ENCODE assay signal across 15 cellular contexts in the genomic region with DNA sequence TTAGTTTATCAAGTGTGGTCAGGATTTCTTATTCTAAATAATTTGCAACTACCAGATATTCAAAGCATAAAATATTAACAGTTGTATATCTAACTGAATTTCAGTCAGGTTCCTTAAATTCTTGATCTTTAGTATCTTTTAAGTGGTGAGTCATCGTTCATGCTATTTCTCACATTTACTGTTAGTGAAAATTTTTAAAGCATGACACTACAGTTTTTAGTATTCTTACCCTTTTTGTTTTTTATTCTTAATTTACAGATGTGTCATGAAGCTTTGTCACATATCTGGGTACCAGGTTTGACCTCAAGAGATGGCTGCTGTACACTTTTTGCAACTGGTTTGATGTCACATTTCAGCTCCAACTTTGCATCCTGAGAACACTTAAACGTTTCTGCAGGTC. TPM values are rescaled to one million over a fixed set of nuclear protein-coding genes. Genes with fewer than 3 reads are reported as not detected.
DNase-seq lines count a peak whose midpoint lies in the region; ATAC-seq and TF ChIP-seq lines count a peak whose summit lies in the region.
"Had no signal": no experiment of that assay in that cellular context is flagged by ENCODE, and none has a peak within 500 bp of the region (broad histone marks: within the 10 kb centered on the region; RNA-seq: fewer than 3 reads in every experiment).

No MANE protein-coding gene starts in this region.

- peak overlapping the region; percentile 57 for H3K27ac Mint-ChIP-seq in activated CD4-positive, alpha-beta T cell treated with anti-CD3 and anti-CD28 coated beads for 36 hours
- peak overlapping the region; percentile 18 for H3K27ac Mint-ChIP-seq in T-helper 1 cell treated with Interleukin-12 subunit alpha and Interleukin-12 subunit beta and Interleukin-4 antibody, amounts not matched to agents 30 μg/mL and 1 μg/mL, for 36 hours
- H3K27ac Mint-ChIP-seq in endodermal cell, result peak overlapping the region; percentile 37

- no peak for DNase-seq in activated CD4-positive, alpha-beta T cell treated with anti-CD3 and anti-CD28 coated beads for 36 hours
- no peak for DNase-seq in activated CD4-positive, alpha-beta T cell treated with anti-CD3 and anti-CD28 coated beads, Interleukin-2, amount 50 U/mL, for 1 hour
- DNase-seq in AG10803 (ENCODE audit: low read depth), result peak; percentile 20
- DNase-seq in endodermal cell, result no peak
- DNase-seq in stimulated activated naive CD4-positive, alpha-beta T cell (lab: John Stamatoyannopoulos, UW), result no peak
- DNase-seq in NOMO-1 treated with dmso at 0.1 percent for 144 hours (lab: John Stamatoyannopoulos, UW; ENCODE audit: unreplicated experiment), result no peak
- no peak for DNase-seq in AG20443 (ENCODE audit: low spot score)
- DNase-seq: colonic mucosa; KG1; NCI-H1417 treated with DMSO at 0.1 percent for 48 hours; NCI-H446 treated with DMSO at 0.1 percent for 48 hours; stimulated activated CD4-positive, alpha-beta T cell treated with anti-CD3 and anti-CD28 coated beads, Interleukin-15, amount 100 ng/mL, for 24 hours; testis had no signal

- TF ChIP-seq CTCF in AG10803 (conservative IDR thresholded peaks at IDR 0.05; ENCODE audit: low read length), result no peak
- TF ChIP-seq CTCF in endodermal cell (conservative IDR thresholded peaks at IDR 0.05), result no peak

- no peaks in the 10 kb centered on the region for H3K9me3 ChIP-seq in endodermal cell (ENCODE audit: control insufficient read depth, low read length)
- H3K9me3 ChIP-seq: colonic mucosa, SJSA1, testis had no signal

- intact Hi-C loops in activated CD4-positive, alpha-beta T cell treated with anti-CD3 and anti-CD28 coated beads for 36 hours (cut with DNase I, micrococcal nuclease), result loop anchor here in 1 of 2 experiments (1.0 to 2.0 kb wide), 3 partner anchors 12 to 189 kb away; a partner anchor contains a TSS

- H3K4me3 ChIP-seq in AG10803 (ENCODE audit: low read length), result no peak overlapping the region
- no peak overlapping the region for H3K4me3 ChIP-seq in endodermal cell (ENCODE audit: low read length)
- H3K4me3 ChIP-seq: colonic mucosa, SJSA1, testis had no signal

- H3K9me3 Mint-ChIP-seq in activated CD4-positive, alpha-beta T cell treated with anti-CD3 and anti-CD28 coated beads for 36 hours (ENCODE audit: low read depth), result no peaks in the 10 kb centered on the region
- no peaks in the 10 kb centered on the region for H3K9me3 Mint-ChIP-seq in T-helper 1 cell treated with Interleukin-12 subunit alpha and Interleukin-12 subunit beta and Interleukin-4 antibody, amounts not matched to agents 30 μg/mL and 1 μg/mL, for 36 hours
- no peaks in the 10 kb centered on the region for H3K9me3 Mint-ChIP-seq in endodermal cell

- H3K27ac ChIP-seq in endodermal cell (ENCODE audit: low read depth, low read length), result no peak overlapping the region
- H3K27ac ChIP-seq: colonic mucosa, SJSA1, testis had no signal

- peaks cover 96% of the 10 kb centered on the region for H3K36me3 ChIP-seq in endodermal cell (ENCODE audit: control insufficient read depth, insufficient read depth, low read length)

- CTCF ChIA-PET in activated CD4-positive, alpha-beta T cell treated with anti-CD3 and anti-CD28 coated beads for 36 hours (lab: Charles Lee), result interaction anchor here (0.9 to 1.9 kb wide), 3 partner anchors 10 to 22 kb away, joined by 3 to 9 read pairs (median 5); a partner anchor contains a TSS

- ATAC-seq in activated CD4-positive, alpha-beta T cell treated with anti-CD3 and anti-CD28 coated beads for 36 hours, result peak; percentile 69

- H3K9ac ChIP-seq in endodermal cell (ENCODE audit: extremely low read depth, low read length, poor library complexity, severe bottlenecking), result no peak overlapping the region

- no peaks in the 10 kb centered on the region for H3K4me1 ChIP-seq in endodermal cell (ENCODE audit: control insufficient read depth, insufficient read depth, low read length)
- H3K4me1 ChIP-seq: colonic mucosa, testis had no signal

- 82 to 92% methylated on average over 1 to 2 of the region's 2 CpGs for WGBS in endodermal cell (ENCODE audit: insufficient coverage in 1 of 2, insufficient read length in 1 of 2), 2 experiments

- POLR2A ChIA-PET in activated CD4-positive, alpha-beta T cell treated with anti-CD3 and anti-CD28 coated beads for 36 hours (lab: Charles Lee), result interaction anchor here (1.7 kb wide), 1 partner anchor 23 kb away, joined by 8 read pairs; a partner anchor contains a TSS

- H3K27me3 Mint-ChIP-seq in activated CD4-positive, alpha-beta T cell treated with anti-CD3 and anti-CD28 coated beads for 36 hours, result no peaks in the 10 kb centered on the region
- no peaks in the 10 kb centered on the region for H3K27me3 Mint-ChIP-seq in T-helper 1 cell treated with Interleukin-12 subunit alpha and Interleukin-12 subunit beta and Interleukin-4 antibody, amounts not matched to agents 30 μg/mL and 1 μg/mL, for 36 hours (ENCODE audit: low read depth)
- H3K27me3 Mint-ChIP-seq in endodermal cell (ENCODE audit: insufficient read depth), result no peaks in the 10 kb centered on the region

- H3K27me3 ChIP-seq in endodermal cell (ENCODE audit: control insufficient read depth, insufficient read depth, low read length, poor library complexity, severe bottlenecking), result no peaks in the 10 kb centered on the region
- H3K27me3 ChIP-seq: colonic mucosa, SJSA1, testis had no signal

- no peak overlapping the region for H3K4me3 Mint-ChIP-seq in activated CD4-positive, alpha-beta T cell treated with anti-CD3 and anti-CD28 coated beads for 36 hours
- H3K4me3 Mint-ChIP-seq in T-helper 1 cell treated with Interleukin-12 subunit alpha and Interleukin-12 subunit beta and Interleukin-4 antibody, amounts not matched to agents 30 μg/mL and 1 μg/mL, for 36 hours, result no peak overlapping the region
- H3K4me3 Mint-ChIP-seq in endodermal cell, result no peak overlapping the region

- H3K4me1 Mint-ChIP-seq in activated CD4-positive, alpha-beta T cell treated with anti-CD3 and anti-CD28 coated beads for 36 hours, result peaks cover 44% of the 10 kb centered on the region
- H3K4me1 Mint-ChIP-seq in T-helper 1 cell treated with Interleukin-12 subunit alpha and Interleukin-12 subunit beta and Interleukin-4 antibody, amounts not matched to agents 30 μg/mL and 1 μg/mL, for 36 hours (ENCODE audit: low read depth), result peaks cover 25% of the 10 kb centered on the region
- H3K4me1 Mint-ChIP-seq in endodermal cell, result peaks cover 9% of the 10 kb centered on the region

- H3K36me3 Mint-ChIP-seq in activated CD4-positive, alpha-beta T cell treated with anti-CD3 and anti-CD28 coated beads for 36 hours (ENCODE audit: low read depth), result peaks cover 72% of the 10 kb centered on the region
- H3K36me3 Mint-ChIP-seq in T-helper 1 cell treated with Interleukin-12 subunit alpha and Interleukin-12 subunit beta and Interleukin-4 antibody, amounts not matched to agents 30 μg/mL and 1 μg/mL, for 36 hours (ENCODE audit: low read depth), result peaks cover 57% of the 10 kb centered on the region
- peaks cover 90% of the 10 kb centered on the region for H3K36me3 Mint-ChIP-seq in endodermal cell (ENCODE audit: low read depth)

RNA-seq across cellular contexts. Expression of a gene that starts 12.7 kb away (rescaled TPM):
- total RNA-seq in activated CD4-positive, alpha-beta T cell treated with anti-CD3 and anti-CD28 coated beads for 36 hours, result 10 to 100 TPM; 65.7 to 86.0 TPM
- 100 to 1,000 TPM; 128 to 137 TPM for total RNA-seq in endodermal cell
- 93.5 TPM for polyA plus RNA-seq in endodermal cell (2013, experiment 1 of 2)
- 90.5 TPM for polyA plus RNA-seq in endodermal cell (2013, experiment 2 of 2)

RNA-seq across cellular contexts. Expression of a gene that starts 22.4 kb away (rescaled TPM):
- 100 to 1,000 TPM; 150 to 220 TPM for total RNA-seq in activated CD4-positive, alpha-beta T cell treated with anti-CD3 and anti-CD28 coated beads for 36 hours
- 100 to 1,000 TPM; 295 to 349 TPM for total RNA-seq in endodermal cell
- polyA plus RNA-seq in endodermal cell (2013, experiment 1 of 2), result 400 TPM
- 403 TPM for polyA plus RNA-seq in endodermal cell (2013, experiment 2 of 2)
